1 cellular context compared by ENCODE assay signal in the genomic region with DNA sequence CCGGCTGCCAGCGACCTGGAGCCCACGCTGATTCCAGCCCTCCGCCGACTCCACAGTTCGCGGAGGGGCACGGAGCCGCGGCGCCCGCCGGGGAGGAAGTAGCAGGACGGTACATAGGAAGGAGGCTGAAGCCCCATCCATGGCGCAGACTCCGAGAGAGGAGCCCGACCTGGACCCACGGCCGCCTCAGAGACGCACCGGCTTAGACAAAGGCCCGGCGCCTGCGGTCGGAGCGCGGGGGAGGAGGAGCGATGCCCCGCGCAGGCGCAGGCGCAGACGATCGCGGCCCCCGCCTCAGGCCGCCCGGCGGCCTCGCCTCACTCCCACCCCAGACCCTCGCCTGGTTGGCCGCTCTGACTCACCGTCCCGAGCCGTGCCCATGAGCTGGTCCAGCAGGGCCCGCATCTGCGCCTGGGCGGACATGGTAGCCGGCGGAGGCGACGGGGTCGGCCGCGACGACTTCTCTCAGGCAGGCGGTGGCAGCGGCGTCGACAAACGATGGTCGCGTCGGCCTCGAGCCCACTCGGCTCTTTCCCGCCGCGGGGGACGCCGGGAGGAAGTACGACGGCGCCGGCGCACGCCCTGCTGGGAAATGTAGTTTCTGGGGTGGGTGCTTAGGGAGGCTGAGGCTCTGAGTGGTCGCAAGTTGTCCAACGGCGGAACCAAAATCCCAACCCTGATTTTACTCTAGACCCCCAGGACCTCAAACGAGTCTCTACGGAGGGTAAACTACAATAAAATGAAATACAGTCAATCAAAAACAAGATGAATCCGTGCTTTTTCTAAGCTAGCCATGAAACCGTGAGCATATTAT.
A peak's percentile ranks its signal among the peaks of the same experiment; 100 is the strongest.
TF ChIP-seq lines count a peak whose summit lies in the region.

A gene with protein sequence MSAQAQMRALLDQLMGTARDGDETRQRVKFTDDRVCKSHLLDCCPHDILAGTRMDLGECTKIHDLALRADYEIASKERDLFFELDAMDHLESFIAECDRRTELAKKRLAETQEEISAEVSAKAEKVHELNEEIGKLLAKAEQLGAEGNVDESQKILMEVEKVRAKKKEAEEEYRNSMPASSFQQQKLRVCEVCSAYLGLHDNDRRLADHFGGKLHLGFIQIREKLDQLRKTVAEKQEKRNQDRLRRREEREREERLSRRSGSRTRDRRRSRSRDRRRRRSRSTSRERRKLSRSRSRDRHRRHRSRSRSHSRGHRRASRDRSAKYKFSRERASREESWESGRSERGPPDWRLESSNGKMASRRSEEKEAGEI (minus strand): TSS at position 533 of the 814 bp plus-strand sequence. CDS start 110 bp downstream, at position 423.

TF ChIP-seq in K562, 482 proteins besides CTCF, POLR2A, EP300 and RAD21 (continued from another document and continues in another):
- TF ChIP-seq, protein P1, sequence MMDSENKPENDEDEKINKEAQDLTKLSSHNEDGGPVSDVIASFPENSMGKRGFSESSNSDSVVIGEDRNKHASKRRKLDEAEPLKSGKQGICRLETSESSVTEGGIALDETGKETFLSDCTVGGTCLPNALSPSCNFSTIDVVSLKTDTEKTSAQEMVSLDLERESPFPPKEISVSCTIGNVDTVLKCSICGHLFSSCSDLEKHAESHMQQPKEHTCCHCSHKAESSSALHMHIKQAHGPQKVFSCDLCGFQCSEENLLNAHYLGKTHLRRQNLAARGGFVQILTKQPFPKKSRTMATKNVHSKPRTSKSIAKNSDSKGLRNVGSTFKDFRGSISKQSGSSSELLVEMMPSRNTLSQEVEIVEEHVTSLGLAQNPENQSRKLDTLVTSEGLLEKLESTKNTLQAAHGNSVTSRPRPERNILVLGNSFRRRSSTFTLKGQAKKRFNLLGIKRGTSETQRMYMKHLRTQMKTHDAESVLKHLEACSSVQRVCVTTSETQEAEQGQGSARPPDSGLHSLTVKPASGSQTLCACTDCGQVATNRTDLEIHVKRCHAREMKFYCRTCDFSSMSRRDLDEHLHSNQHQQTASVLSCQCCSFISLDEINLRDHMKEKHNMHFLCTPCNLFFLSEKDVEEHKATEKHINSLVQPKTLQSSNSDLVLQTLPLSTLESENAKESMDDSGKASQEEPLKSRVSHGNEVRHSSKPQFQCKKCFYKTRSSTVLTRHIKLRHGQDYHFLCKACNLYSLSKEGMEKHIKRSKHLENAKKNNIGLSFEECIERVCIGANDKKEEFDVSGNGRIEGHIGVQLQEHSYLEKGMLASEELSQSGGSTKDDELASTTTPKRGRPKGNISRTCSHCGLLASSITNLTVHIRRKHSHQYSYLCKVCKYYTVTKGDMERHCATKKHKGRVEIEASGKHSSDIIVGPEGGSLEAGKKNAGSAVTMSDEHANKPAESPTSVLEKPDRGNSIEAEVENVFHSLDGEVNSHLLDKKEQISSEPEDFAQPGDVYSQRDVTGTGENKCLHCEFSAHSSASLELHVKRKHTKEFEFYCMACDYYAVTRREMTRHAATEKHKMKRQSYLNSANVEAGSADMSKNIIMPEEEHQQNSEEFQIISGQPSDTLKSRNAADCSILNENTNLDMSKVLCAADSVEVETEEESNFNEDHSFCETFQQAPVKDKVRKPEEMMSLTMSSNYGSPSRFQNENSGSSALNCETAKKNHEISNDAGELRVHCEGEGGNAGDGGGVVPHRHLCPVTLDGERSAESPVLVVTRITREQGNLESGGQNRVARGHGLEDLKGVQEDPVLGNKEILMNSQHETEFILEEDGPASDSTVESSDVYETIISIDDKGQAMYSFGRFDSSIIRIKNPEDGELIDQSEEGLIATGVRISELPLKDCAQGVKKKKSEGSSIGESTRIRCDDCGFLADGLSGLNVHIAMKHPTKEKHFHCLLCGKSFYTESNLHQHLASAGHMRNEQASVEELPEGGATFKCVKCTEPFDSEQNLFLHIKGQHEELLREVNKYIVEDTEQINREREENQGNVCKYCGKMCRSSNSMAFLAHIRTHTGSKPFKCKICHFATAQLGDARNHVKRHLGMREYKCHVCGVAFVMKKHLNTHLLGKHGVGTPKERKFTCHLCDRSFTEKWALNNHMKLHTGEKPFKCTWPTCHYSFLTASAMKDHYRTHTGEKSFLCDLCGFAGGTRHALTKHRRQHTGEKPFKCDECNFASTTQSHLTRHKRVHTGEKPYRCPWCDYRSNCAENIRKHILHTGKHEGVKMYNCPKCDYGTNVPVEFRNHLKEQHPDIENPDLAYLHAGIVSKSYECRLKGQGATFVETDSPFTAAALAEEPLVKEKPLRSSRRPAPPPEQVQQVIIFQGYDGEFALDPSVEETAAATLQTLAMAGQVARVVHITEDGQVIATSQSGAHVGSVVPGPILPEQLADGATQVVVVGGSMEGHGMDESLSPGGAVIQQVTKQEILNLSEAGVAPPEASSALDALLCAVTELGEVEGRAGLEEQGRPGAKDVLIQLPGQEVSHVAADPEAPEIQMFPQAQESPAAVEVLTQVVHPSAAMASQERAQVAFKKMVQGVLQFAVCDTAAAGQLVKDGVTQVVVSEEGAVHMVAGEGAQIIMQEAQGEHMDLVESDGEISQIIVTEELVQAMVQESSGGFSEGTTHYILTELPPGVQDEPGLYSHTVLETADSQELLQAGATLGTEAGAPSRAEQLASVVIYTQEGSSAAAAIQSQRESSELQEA (IDR thresholded peaks at IDR 0.05; ENCODE audit: low read depth) = peak; percentile 82
- TF ChIP-seq, protein P2, sequence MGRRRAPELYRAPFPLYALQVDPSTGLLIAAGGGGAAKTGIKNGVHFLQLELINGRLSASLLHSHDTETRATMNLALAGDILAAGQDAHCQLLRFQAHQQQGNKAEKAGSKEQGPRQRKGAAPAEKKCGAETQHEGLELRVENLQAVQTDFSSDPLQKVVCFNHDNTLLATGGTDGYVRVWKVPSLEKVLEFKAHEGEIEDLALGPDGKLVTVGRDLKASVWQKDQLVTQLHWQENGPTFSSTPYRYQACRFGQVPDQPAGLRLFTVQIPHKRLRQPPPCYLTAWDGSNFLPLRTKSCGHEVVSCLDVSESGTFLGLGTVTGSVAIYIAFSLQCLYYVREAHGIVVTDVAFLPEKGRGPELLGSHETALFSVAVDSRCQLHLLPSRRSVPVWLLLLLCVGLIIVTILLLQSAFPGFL (CRISPR knock-in tag; IDR thresholded peaks at IDR 0.05) = no peak
- TF ChIP-seq SOX6 (IDR thresholded peaks at IDR 0.05) (no peak; the same call in 1 of the 2 replicates), POLR3G (IDR thresholded peaks at IDR 0.05; ENCODE audit: extremely low read depth, insufficient read length, insufficient replicate concordance) (no peak), GATA2 (CRISPR knock-in tag; IDR thresholded peaks at IDR 0.05) (no peak), NFE2 (IDR thresholded peaks at IDR 0.05; ENCODE audit: low read depth) (0 out of 2 replicates have a peak, but pooled peaks have one; percentile 19), U2AF1 (optimal IDR thresholded peaks at IDR 0.05; ENCODE audit: low read depth, low read length) (peak; percentile 92)
- TF ChIP-seq, protein P3, sequence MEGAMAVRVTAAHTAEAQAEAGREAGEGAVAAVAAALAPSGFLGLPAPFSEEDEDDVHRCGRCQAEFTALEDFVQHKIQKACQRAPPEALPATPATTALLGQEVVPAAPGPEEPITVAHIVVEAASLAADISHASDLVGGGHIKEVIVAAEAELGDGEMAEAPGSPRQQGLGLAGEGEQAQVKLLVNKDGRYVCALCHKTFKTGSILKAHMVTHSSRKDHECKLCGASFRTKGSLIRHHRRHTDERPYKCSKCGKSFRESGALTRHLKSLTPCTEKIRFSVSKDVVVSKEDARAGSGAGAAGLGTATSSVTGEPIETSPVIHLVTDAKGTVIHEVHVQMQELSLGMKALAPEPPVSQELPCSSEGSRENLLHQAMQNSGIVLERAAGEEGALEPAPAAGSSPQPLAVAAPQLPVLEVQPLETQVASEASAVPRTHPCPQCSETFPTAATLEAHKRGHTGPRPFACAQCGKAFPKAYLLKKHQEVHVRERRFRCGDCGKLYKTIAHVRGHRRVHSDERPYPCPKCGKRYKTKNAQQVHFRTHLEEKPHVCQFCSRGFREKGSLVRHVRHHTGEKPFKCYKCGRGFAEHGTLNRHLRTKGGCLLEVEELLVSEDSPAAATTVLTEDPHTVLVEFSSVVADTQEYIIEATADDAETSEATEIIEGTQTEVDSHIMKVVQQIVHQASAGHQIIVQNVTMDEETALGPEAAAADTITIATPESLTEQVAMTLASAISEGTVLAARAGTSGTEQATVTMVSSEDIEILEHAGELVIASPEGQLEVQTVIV (CRISPR knock-in tag; IDR thresholded peaks at IDR 0.05; ENCODE audit: borderline replicate concordance) = no peak
- TF ChIP-seq, protein P4, sequence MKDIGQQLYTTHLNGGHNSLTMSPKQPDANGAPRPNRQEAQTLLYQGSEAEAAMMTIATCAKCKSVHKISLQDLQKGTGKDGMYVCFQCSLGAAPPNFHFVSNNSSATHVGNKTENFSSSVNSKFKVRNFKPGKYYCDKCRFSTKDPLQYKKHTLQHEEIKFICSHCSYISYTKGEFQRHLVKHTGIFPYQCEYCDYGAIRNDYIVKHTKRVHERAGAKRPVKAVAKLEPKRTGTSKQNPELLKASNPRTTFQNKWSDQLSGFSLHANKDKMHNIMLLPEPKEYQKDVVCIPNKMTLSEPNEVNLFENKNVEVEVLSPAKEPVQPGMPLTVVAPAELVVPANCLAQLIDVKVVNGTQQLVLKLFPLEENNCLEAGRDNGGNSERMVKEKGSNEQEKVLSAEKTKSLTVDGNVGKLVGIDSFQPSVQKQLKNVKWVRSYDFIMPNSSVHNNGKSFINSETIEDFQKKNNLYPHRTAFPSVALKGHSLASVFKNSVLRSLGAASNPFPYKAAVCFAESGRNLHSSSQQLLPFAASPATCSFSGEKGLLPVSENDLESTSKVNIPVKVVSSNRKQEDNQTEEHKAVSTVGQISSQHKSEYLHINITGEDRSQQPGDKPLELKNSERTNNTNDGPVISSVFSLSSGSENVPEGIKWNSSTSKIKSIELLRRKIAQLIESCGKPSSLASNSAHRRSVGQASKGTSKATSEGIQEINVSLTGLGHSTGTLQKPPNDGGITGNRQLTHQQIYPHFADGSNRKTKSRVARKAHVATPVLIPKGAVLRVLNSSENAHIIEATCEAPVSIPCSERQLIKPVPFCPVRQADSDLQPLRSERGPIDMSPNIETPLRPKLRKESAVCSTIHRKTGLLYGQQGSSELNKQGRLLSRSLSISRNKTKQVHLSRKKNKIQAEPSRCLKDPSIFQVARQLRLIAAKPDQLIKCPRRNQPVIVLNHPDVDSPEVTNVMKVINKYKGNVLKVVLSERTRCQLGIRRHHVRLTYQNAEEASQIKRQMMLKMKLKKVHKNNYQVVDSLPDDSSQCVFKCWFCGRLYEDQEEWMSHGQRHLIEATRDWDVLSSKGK (CRISPR knock-in tag; IDR thresholded peaks at IDR 0.05) = no peak
- TF ChIP-seq, protein P5, sequence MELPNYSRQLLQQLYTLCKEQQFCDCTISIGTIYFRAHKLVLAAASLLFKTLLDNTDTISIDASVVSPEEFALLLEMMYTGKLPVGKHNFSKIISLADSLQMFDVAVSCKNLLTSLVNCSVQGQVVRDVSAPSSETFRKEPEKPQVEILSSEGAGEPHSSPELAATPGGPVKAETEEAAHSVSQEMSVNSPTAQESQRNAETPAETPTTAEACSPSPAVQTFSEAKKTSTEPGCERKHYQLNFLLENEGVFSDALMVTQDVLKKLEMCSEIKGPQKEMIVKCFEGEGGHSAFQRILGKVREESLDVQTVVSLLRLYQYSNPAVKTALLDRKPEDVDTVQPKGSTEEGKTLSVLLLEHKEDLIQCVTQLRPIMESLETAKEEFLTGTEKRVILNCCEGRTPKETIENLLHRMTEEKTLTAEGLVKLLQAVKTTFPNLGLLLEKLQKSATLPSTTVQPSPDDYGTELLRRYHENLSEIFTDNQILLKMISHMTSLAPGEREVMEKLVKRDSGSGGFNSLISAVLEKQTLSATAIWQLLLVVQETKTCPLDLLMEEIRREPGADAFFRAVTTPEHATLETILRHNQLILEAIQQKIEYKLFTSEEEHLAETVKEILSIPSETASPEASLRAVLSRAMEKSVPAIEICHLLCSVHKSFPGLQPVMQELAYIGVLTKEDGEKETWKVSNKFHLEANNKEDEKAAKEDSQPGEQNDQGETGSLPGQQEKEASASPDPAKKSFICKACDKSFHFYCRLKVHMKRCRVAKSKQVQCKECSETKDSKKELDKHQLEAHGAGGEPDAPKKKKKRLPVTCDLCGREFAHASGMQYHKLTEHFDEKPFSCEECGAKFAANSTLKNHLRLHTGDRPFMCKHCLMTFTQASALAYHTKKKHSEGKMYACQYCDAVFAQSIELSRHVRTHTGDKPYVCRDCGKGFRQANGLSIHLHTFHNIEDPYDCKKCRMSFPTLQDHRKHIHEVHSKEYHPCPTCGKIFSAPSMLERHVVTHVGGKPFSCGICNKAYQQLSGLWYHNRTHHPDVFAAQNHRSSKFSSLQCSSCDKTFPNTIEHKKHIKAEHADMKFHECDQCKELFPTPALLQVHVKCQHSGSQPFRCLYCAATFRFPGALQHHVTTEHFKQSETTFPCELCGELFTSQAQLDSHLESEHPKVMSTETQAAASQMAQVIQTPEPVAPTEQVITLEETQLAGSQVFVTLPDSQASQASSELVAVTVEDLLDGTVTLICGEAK (IDR thresholded peaks at IDR 0.05) = peak; percentile 94
- TF ChIP-seq, protein P5 (CRISPR knock-in tag; IDR thresholded peaks at IDR 0.05) = no peak
- TF ChIP-seq, protein P6, sequence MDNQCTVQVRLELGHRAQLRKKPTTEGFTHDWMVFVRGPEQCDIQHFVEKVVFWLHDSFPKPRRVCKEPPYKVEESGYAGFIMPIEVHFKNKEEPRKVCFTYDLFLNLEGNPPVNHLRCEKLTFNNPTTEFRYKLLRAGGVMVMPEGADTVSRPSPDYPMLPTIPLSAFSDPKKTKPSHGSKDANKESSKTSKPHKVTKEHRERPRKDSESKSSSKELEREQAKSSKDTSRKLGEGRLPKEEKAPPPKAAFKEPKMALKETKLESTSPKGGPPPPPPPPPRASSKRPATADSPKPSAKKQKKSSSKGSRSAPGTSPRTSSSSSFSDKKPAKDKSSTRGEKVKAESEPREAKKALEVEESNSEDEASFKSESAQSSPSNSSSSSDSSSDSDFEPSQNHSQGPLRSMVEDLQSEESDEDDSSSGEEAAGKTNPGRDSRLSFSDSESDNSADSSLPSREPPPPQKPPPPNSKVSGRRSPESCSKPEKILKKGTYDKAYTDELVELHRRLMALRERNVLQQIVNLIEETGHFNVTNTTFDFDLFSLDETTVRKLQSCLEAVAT (IDR thresholded peaks at IDR 0.05) = no peak
